Comparison of ENCODE assay signal across 1 cellular context in genomic region chr19:44643605-44644390, GRCh38.
A peak's percentile ranks its signal among the peaks of the same experiment; 100 is the strongest.
TF ChIP-seq lines count a peak whose summit lies in the region.

Gene PVR, plus strand, starts transcription at chr19:44643910. Its CDS starts 187 bp downstream, at chr19:44644097.

TF ChIP-seq in HepG2, 621 proteins besides CTCF, POLR2A, EP300 and RAD21 (continued from another document and continues in another):
- 0 out of 2 replicates have a peak, but pooled peaks have one; percentile 44 for TF ChIP-seq ZMAT3 (CRISPR knock-in tag; conservative IDR thresholded peaks at IDR 0.05)
- TF ChIP-seq YEATS4 (CRISPR knock-in tag; IDR thresholded peaks at IDR 0.05; ENCODE audit: borderline replicate concordance) = 0 out of 2 replicates have a peak, but pooled peaks have one; percentile 72
- no peak for TF ChIP-seq ZNF264 (CRISPR knock-in tag; IDR thresholded peaks at IDR 0.05)
- no peak for TF ChIP-seq HMG20B (CRISPR knock-in tag; conservative IDR thresholded peaks at IDR 0.05)
- TF ChIP-seq GLI4 (CRISPR knock-in tag; IDR thresholded peaks at IDR 0.05; ENCODE audit: borderline replicate concordance) = peak; percentile 40; the same call in 1 of the 2 replicates
- TF ChIP-seq MLXIP (CRISPR knock-in tag; IDR thresholded peaks at IDR 0.05; ENCODE audit: borderline replicate concordance) = no peak
- no peak; the same call in 1 of the 2 replicates for TF ChIP-seq TFDP1 (CRISPR knock-in tag; IDR thresholded peaks at IDR 0.05; ENCODE audit: borderline replicate concordance)
- TF ChIP-seq ZNF850 (CRISPR knock-in tag; conservative IDR thresholded peaks at IDR 0.05) = 0 out of 2 replicates have a peak, but pooled peaks have one; percentile 66
- TF ChIP-seq ZNF891 (CRISPR knock-in tag; IDR thresholded peaks at IDR 0.05) = peak; percentile 46; the same call in 1 of the 2 replicates
- TF ChIP-seq ZNF317 (CRISPR knock-in tag; IDR thresholded peaks at IDR 0.05) = peak; percentile 35; the same call in 1 of the 2 replicates
- no peak for TF ChIP-seq FOSL2 (CRISPR knock-in tag; IDR thresholded peaks at IDR 0.05)
- TF ChIP-seq KDM6A (CRISPR knock-in tag; IDR thresholded peaks at IDR 0.05; ENCODE audit: low read depth) = no peak
- TF ChIP-seq AKAP8 (CRISPR knock-in tag; IDR thresholded peaks at IDR 0.05) = 0 out of 2 replicates have a peak, but pooled peaks have one; percentile 47
- TF ChIP-seq PAWR (CRISPR knock-in tag; IDR thresholded peaks at IDR 0.05; ENCODE audit: borderline replicate concordance) = no peak; the same call in 1 of the 2 replicates
- no peak for TF ChIP-seq ISX (CRISPR knock-in tag; conservative IDR thresholded peaks at IDR 0.05)
- TF ChIP-seq SIN3A (IDR thresholded peaks at IDR 0.05; ENCODE audit: borderline replicate concordance, low read depth, low read length) = 0 out of 2 replicates have a peak, but pooled peaks have one; percentile 51
- TF ChIP-seq NCOA2 (CRISPR knock-in tag; IDR thresholded peaks at IDR 0.05) = no peak
- TF ChIP-seq MYC (CRISPR knock-in tag; IDR thresholded peaks at IDR 0.05; ENCODE audit: borderline replicate concordance) = peak; percentile 88
- no peak for TF ChIP-seq SATB2 (CRISPR knock-in tag; IDR thresholded peaks at IDR 0.05)
- TF ChIP-seq RELA (CRISPR knock-in tag; IDR thresholded peaks at IDR 0.05) = no peak
- TF ChIP-seq ZNF782 (CRISPR knock-in tag; IDR thresholded peaks at IDR 0.05; ENCODE audit: borderline replicate concordance) = peak; percentile 82; the same call in 1 of the 2 replicates
- peak; percentile 51; the same call in 1 of the 2 replicates for TF ChIP-seq ARID5B (CRISPR knock-in tag; IDR thresholded peaks at IDR 0.05)
- TF ChIP-seq PBX3 (CRISPR knock-in tag; IDR thresholded peaks at IDR 0.05; ENCODE audit: borderline replicate concordance) = no peak
- 0 out of 2 replicates have a peak, but pooled peaks have one; percentile 25 for TF ChIP-seq PHF20 (CRISPR knock-in tag; IDR thresholded peaks at IDR 0.05)
- TF ChIP-seq ZC3H4 (CRISPR knock-in tag; IDR thresholded peaks at IDR 0.05; ENCODE audit: borderline replicate concordance) = no peak
- no peak for TF ChIP-seq ZSCAN9 (CRISPR knock-in tag; IDR thresholded peaks at IDR 0.05; ENCODE audit: borderline replicate concordance)
- no peak for TF ChIP-seq TCF7L2 (IDR thresholded peaks at IDR 0.05; ENCODE audit: low read depth, low read length)
- TF ChIP-seq SCMH1 (CRISPR knock-in tag; IDR thresholded peaks at IDR 0.05; ENCODE audit: borderline replicate concordance) = no peak
- TF ChIP-seq RFX5 (IDR thresholded peaks at IDR 0.05; ENCODE audit: low read depth, low read length) = no peak
- TF ChIP-seq SNAPC4 (CRISPR knock-in tag; IDR thresholded peaks at IDR 0.05) = no peak
- TF ChIP-seq IRX3 (CRISPR knock-in tag; IDR thresholded peaks at IDR 0.05; ENCODE audit: borderline replicate concordance, low read depth) = peak; percentile 82; the same call in 1 of the 2 replicates
- TF ChIP-seq ZNF839 (CRISPR knock-in tag; IDR thresholded peaks at IDR 0.05; ENCODE audit: borderline replicate concordance) = no peak
- no peak for TF ChIP-seq ZNF816 (CRISPR knock-in tag; IDR thresholded peaks at IDR 0.05; ENCODE audit: borderline replicate concordance)
- peak; percentile 11; the same call in 1 of the 2 replicates for TF ChIP-seq THAP11 (CRISPR knock-in tag; IDR thresholded peaks at IDR 0.05)
- TF ChIP-seq GPN1 (CRISPR knock-in tag; IDR thresholded peaks at IDR 0.05; ENCODE audit: borderline replicate concordance) = no peak
- TF ChIP-seq ZNF432 (CRISPR knock-in tag; IDR thresholded peaks at IDR 0.05; ENCODE audit: borderline replicate concordance) = no peak
- no peak for TF ChIP-seq RAD51 (IDR thresholded peaks at IDR 0.05; ENCODE audit: borderline replicate concordance)
- TF ChIP-seq TCF12 (IDR thresholded peaks at IDR 0.05) = no peak
- no peak for TF ChIP-seq TCF12 (CRISPR knock-in tag; IDR thresholded peaks at IDR 0.05)
- TF ChIP-seq RARG (CRISPR knock-in tag; IDR thresholded peaks at IDR 0.05; ENCODE audit: low read depth) = no peak
- no peak for TF ChIP-seq MIER3 (CRISPR knock-in tag; IDR thresholded peaks at IDR 0.05; ENCODE audit: borderline replicate concordance)
- 0 out of 2 replicates have a peak, but pooled peaks have one; percentile 50 for TF ChIP-seq ZBTB8A (CRISPR knock-in tag; IDR thresholded peaks at IDR 0.05; ENCODE audit: borderline replicate concordance, low read depth)
- peak; percentile 75 for TF ChIP-seq RBM39 (IDR thresholded peaks at IDR 0.05; ENCODE audit: low read depth, low read length, poor library complexity, severe bottlenecking)
- TF ChIP-seq ZNF281 (CRISPR knock-in tag; IDR thresholded peaks at IDR 0.05; ENCODE audit: borderline replicate concordance) = no peak
- TF ChIP-seq HOXA7 (CRISPR knock-in tag; IDR thresholded peaks at IDR 0.05) = no peak
- TF ChIP-seq ZNF552 (CRISPR knock-in tag; IDR thresholded peaks at IDR 0.05; ENCODE audit: borderline replicate concordance) = 0 out of 2 replicates have a peak, but pooled peaks have one; percentile 46
- TF ChIP-seq ZNF678 (CRISPR knock-in tag; IDR thresholded peaks at IDR 0.05) = peak; percentile 84; the same call in 1 of the 2 replicates
- TF ChIP-seq FOXA3 (CRISPR knock-in tag; IDR thresholded peaks at IDR 0.05) = no peak
- no peak for TF ChIP-seq ZNF235 (CRISPR knock-in tag; IDR thresholded peaks at IDR 0.05; ENCODE audit: borderline replicate concordance)
- no peak for TF ChIP-seq ZNF576 (CRISPR knock-in tag; IDR thresholded peaks at IDR 0.05)
- TF ChIP-seq HMGA1 (CRISPR knock-in tag; conservative IDR thresholded peaks at IDR 0.05) = no peak
